In the genomic region with DNA sequence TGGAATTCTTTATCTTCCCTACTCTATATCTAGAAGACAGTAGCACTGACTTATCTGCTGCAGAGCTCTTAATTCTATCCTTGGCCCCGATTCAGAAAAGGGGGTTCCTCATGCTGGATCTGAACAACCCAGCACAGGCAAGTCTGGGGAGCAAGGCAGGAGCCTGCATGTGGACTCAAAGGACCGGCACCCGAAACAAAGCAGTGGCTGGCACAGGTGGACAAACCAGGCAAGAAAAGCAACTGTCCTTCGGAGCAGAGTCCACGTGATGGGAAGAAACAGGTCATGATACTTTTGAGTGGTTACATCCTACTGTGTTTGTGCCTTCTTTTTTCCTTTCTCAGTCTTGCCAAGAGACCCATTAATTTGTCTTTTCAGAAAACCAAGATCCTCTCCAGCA, we compare ENCODE assay signal across 20 cellular contexts. TPM values are rescaled to one million over a fixed set of nuclear protein-coding genes. Genes with fewer than 3 reads are reported as not detected.
"Had no signal": no experiment of that assay in that cellular context is flagged by ENCODE, and none has a peak within 500 bp of the region (broad histone marks: within the 10 kb centered on the region; RNA-seq: fewer than 3 reads in every experiment).

No MANE protein-coding gene starts in this region.

- H3K27ac Mint-ChIP-seq: naive thymus-derived CD4-positive, alpha-beta T cell; nephron progenitor cell had no signal

- H3K36me3 ChIP-seq: sigmoid colon had no signal

- H3K27me3 ChIP-seq: testis had no signal

- DNase-seq: dermis blood vessel endothelial cell; foreskin melanocyte; head of caudate nucleus; hippocampal formation; kidney glomerular epithelial cell; naive thymus-derived CD4-positive, alpha-beta T cell; nephron progenitor cell; sigmoid colon; stimulated activated CD4-positive, alpha-beta T cell treated with anti-CD3 and anti-CD28 coated beads, Interleukin-2, amount 100 ng/mL, for 24 hours; stimulated activated CD4-positive, alpha-beta T cell treated with anti-CD3 and anti-CD28 coated beads, Interleukin-4, amount 100 ng/mL, for 4 hours; stimulated activated naive CD8-positive, alpha-beta T cell treated with anti-CD3 and anti-CD28 coated beads, Interleukin-15, amount 100 ng/mL, for 72 hours; testis; trophoblast cell had no signal

- H3K4me3 Mint-ChIP-seq: naive thymus-derived CD4-positive, alpha-beta T cell; nephron progenitor cell; stimulated activated naive B cell treated with anti-CD40 and anti-IgM and Interleukin-4, amounts not matched to agents 10 μg/mL and 1 μg/mL and 100 μg/mL, for 72 hours; stimulated activated naive CD8-positive, alpha-beta T cell treated with anti-CD3 and anti-CD28 coated beads, Interleukin-15, amount 100 ng/mL, for 72 hours had no signal

- H3K9me3 Mint-ChIP-seq: nephron progenitor cell; stimulated activated naive B cell treated with anti-CD40 and anti-IgM and Interleukin-4, amounts not matched to agents 10 μg/mL and 1 μg/mL and 100 μg/mL, for 72 hours; stimulated activated naive CD8-positive, alpha-beta T cell treated with anti-CD3 and anti-CD28 coated beads, Interleukin-15, amount 100 ng/mL, for 72 hours had no signal

- H3K4me3 ChIP-seq: sigmoid colon, skin epidermis, testis had no signal

- ATAC-seq: naive thymus-derived CD4-positive, alpha-beta T cell; stimulated activated naive CD8-positive, alpha-beta T cell treated with anti-CD3 and anti-CD28 coated beads, Interleukin-15, amount 100 ng/mL, for 72 hours had no signal

- H3K9me3 ChIP-seq: sigmoid colon, testis had no signal

- H3K4me1 Mint-ChIP-seq: nephron progenitor cell had no signal

- H3K36me3 Mint-ChIP-seq: naive thymus-derived CD4-positive, alpha-beta T cell; stimulated activated naive B cell treated with anti-CD40 and anti-IgM and Interleukin-4, amounts not matched to agents 10 μg/mL and 1 μg/mL and 100 μg/mL, for 72 hours had no signal

- H3K4me1 ChIP-seq: sigmoid colon, testis had no signal

- H3K27ac ChIP-seq: sigmoid colon, skin epidermis, testis had no signal

RNA-seq across cellular contexts. Expression of gene GPR42, which starts 38.3 kb away (rescaled TPM):
- total RNA-seq: dermis blood vessel endothelial cell, epithelial cell of proximal tubule, liver, lung microvascular endothelial cell, pulmonary artery endothelial cell, testis, urinary bladder had no signal

RNA-seq across cellular contexts. Expression of gene FFAR2, which starts 38.9 kb away (rescaled TPM):
- total RNA-seq: dermis blood vessel endothelial cell, epithelial cell of proximal tubule, lung microvascular endothelial cell, pulmonary artery endothelial cell, testis had no signal

RNA-seq across cellular contexts. Expression of gene FFAR3, which starts 50.9 kb away (rescaled TPM):
- total RNA-seq: epithelial cell of proximal tubule, pulmonary artery endothelial cell had no signal
